Comparison of ENCODE assay signal across 1 cellular context in the genomic region with DNA sequence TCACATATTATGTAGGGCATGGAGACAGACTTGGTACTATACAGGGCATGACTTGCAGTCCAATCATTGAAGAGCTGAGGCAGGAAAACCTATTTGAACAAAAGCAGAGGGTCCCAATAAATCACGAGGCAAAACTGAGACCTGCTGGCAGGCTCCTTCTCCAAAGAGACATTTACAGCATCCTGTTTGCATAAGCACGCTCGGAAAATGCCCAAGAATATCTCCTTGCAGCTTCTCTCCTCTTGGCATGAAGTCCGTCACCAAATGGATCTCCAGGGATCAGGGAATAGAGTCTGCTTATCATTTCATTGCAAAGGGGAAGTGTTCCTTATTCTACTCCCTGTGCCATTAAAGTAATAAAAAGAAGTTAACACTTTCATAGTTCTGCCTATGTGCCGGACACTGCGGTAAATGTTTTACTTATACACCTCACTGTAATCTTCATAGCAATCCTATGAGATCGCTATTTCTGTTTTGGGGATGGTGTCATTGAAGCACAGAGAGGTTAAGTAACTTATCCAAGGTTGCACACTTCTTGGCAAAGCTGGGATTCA.
TF ChIP-seq lines count a peak whose summit lies in the region.

No MANE protein-coding gene starts in this region.

TF ChIP-seq in HEK293, 187 proteins besides CTCF, POLR2A, EP300 and RAD21 (continued from another document):
- TF ChIP-seq, protein P1, sequence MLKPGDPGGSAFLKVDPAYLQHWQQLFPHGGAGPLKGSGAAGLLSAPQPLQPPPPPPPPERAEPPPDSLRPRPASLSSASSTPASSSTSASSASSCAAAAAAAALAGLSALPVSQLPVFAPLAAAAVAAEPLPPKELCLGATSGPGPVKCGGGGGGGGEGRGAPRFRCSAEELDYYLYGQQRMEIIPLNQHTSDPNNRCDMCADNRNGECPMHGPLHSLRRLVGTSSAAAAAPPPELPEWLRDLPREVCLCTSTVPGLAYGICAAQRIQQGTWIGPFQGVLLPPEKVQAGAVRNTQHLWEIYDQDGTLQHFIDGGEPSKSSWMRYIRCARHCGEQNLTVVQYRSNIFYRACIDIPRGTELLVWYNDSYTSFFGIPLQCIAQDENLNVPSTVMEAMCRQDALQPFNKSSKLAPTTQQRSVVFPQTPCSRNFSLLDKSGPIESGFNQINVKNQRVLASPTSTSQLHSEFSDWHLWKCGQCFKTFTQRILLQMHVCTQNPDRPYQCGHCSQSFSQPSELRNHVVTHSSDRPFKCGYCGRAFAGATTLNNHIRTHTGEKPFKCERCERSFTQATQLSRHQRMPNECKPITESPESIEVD (tag by site-specific recombination; IDR thresholded peaks at IDR 0.05) = peak; percentile 84
- 0 out of 2 replicates have a peak, but pooled peaks have one; percentile 5 for TF ChIP-seq PRDM1 (tag by site-specific recombination; IDR thresholded peaks at IDR 0.05)
- TF ChIP-seq HOXA7 (CRISPR knock-in tag; IDR thresholded peaks at IDR 0.05; ENCODE audit: borderline replicate concordance) = no peak
- TF ChIP-seq ZNF600 (tag by site-specific recombination; IDR thresholded peaks at IDR 0.05) = peak; percentile 28; the same call in 1 of the 2 replicates
- TF ChIP-seq ZNF223 (tag by site-specific recombination; IDR thresholded peaks at IDR 0.05) = no peak
- TF ChIP-seq ZNF391 (tag by site-specific recombination; IDR thresholded peaks at IDR 0.05; ENCODE audit: borderline replicate concordance, low read depth) = no peak
- TF ChIP-seq ZNF664 (tag by site-specific recombination; IDR thresholded peaks at IDR 0.05) = no peak
- TF ChIP-seq ZNF133 (tag by site-specific recombination; IDR thresholded peaks at IDR 0.05) = no peak
- TF ChIP-seq ZNF626 (tag by site-specific recombination; IDR thresholded peaks at IDR 0.05) = no peak
- 0 out of 2 replicates have a peak, but pooled peaks have one; percentile 48 for TF ChIP-seq SP7 (tag by site-specific recombination; IDR thresholded peaks at IDR 0.05)
